In genomic region chr3:37546876-37547275, GRCh38 we compare ENCODE assay signal across 8 cellular contexts.
DNase-seq lines count a peak whose midpoint lies in the region; ATAC-seq, FAIRE-seq and TF ChIP-seq lines count a peak whose summit lies in the region.

No MANE protein-coding gene starts in this region.

- H3K27ac ChIP-seq in GM12878 (ENCODE audit: control insufficient read depth, insufficient read depth) = no peak overlapping the region
- H3K27ac ChIP-seq in liver (ENCODE audit: low read depth in 1 of 2, low read length in 2 of 2) = no peak overlapping the region

- TF ChIP-seq POLR2A in GM12878 (IDR thresholded peaks at IDR 0.05; ENCODE audit: low read depth, low read length) = no peak

- H3K4me2 ChIP-seq in GM12878 (ENCODE audit: control insufficient read depth, insufficient read depth) = no peak overlapping the region

- ATAC-seq in HG03469 (IDR thresholded peaks at IDR 0.05; ENCODE audit: unreplicated experiment) (peak; percentile 56), GM12878 (peak; percentile 72), HG02938 (IDR thresholded peaks at IDR 0.05; ENCODE audit: unreplicated experiment) (no peak), HG03159 (IDR thresholded peaks at IDR 0.05; ENCODE audit: unreplicated experiment) (no peak)

- RAD21 ChIA-PET in GM12878 (lab: Charles Lee; ENCODE audit: unreplicated experiment) = no interaction called here

- H3K4me1 ChIP-seq in GM12878 (ENCODE audit: control insufficient read depth, insufficient read depth, low read length) (no peaks in the 10 kb centered on the region), liver (ENCODE audit: control insufficient read depth in 4 of 4, insufficient read depth in 4 of 4, low read length in 3 of 4) (peaks cover 0 to 9% (median 1%) of the 10 kb centered on the region in 4 donors)

- CTCF ChIA-PET in GM12878 (lab: Yijun Ruan, JAX) = interaction anchor here (0.6 kb wide), 1 partner anchor 232 kb away, joined by 6 read pairs; no protein-coding TSS in a partner anchor

- H3K36me3 ChIP-seq in GM12878 (ENCODE audit: control insufficient read depth in 2 of 2, insufficient read depth in 2 of 2, low read length in 1 of 2) (no peaks in the 10 kb centered on the region), liver (ENCODE audit: control insufficient read depth in 4 of 4, insufficient read depth in 3 of 4, low read depth in 1 of 4, low read length in 3 of 4) (peaks cover 0 to 2% (median under 1%) of the 10 kb centered on the region in 4 donors)

- POLR2A ChIA-PET in GM12878 (lab: Charles Lee) = no interaction called here

- H3K9ac ChIP-seq in GM12878 (ENCODE audit: control insufficient read depth, insufficient read depth, low read length) = no peak overlapping the region
- no peak overlapping the region for H3K9ac ChIP-seq in liver (ENCODE audit: low read depth in 1 of 2, low read length in 2 of 2)

- 0 out of 2 replicates have a peak, but pooled peaks have one; percentile 13 for TF ChIP-seq RAD21 in GM12878 (IDR thresholded peaks at IDR 0.05; ENCODE audit: insufficient read depth, low read depth, low read length)
- TF ChIP-seq RAD21 in liver (IDR thresholded peaks at IDR 0.05) = peak; percentile 46 to 62

- WGBS in GM12878 (ENCODE audit: insufficient coverage, insufficient replicate concordance, low lambda C conversion rate, missing lambda C conversion rate) = 8% methylated on average over 3 of the region's 3 CpGs
- 42% methylated on average over 3 of the region's 3 CpGs for WGBS in liver

- no peak overlapping the region for H3K4me3 ChIP-seq in GM12878
- H3K4me3 ChIP-seq in liver (ENCODE audit: low read depth in 1 of 3, low read length in 3 of 3) = no peak overlapping the region

- H2AFZ ChIP-seq in GM12878 (ENCODE audit: control insufficient read depth, low read depth, low read length) = no peak overlapping the region

- in situ Hi-C loops in GM12878 (cut with MboI) = no loop called here

- intact Hi-C loops in GM12878 (cut with micrococcal nuclease; ENCODE audit: unreplicated experiment) = no loop called here

- DNase-seq in DMS53 treated with DMSO at 0.1 percent for 48 hours (lab: John Stamatoyannopoulos, UW; ENCODE audit: unreplicated experiment) (peak; percentile 1), GM12878 (ENCODE audit: low read depth, low spot score) (no peak), NCI-H1048 (lab: John Stamatoyannopoulos, UW) (no peak)
- DNase-seq in stimulated activated CD4-positive, alpha-beta T cell treated with anti-CD3 and anti-CD28 coated beads, Interleukin-2, amount 100 ng/mL, for 48 hours = no peak

- no peak for FAIRE-seq in GM12878 (lab: Jason Lieb, UNC)

- TF ChIP-seq CTCF in GM12878 (IDR thresholded peaks at IDR 0.05 in 2 of 3, conservative IDR thresholded peaks at IDR 0.05 in 1 of 3; ENCODE audit: control insufficient read depth in 2 of 3, extremely low read depth in 1 of 3, insufficient read depth in 1 of 3, low read depth in 3 of 3, low read length in 3 of 3) (peak in 2 of 3 experiments; percentile 10 to 27; a peak in 2 of 6 replicates), liver (IDR thresholded peaks at IDR 0.05; ENCODE audit: low read depth, low read length, missing input control) (no peak)

- H4K20me1 ChIP-seq in GM12878 (ENCODE audit: control insufficient read depth, insufficient read depth) = no peaks in the 10 kb centered on the region

- H3K79me2 ChIP-seq in GM12878 (ENCODE audit: control insufficient read depth, insufficient read depth, low read length) = no peaks in the 10 kb centered on the region

- no peak for TF ChIP-seq EP300 in GM12878 (IDR thresholded peaks at IDR 0.05; ENCODE audit: borderline replicate concordance in 1 of 2, control insufficient read depth in 1 of 2, low read depth in 2 of 2, low read length in 2 of 2)

- SMC1A ChIA-PET in GM12878 (lab: Charles Lee; ENCODE audit: uncharacterized antibody, unreplicated experiment) = interaction anchor here (1.1 to 1.4 kb wide), 3 partner anchors 9 to 421 kb away, joined by 3 to 4 read pairs (median 3); no protein-coding TSS in a partner anchor

- no peaks in the 10 kb centered on the region; a peak in 1 of 4 replicates for H3K27me3 ChIP-seq in GM12878 (replicated peaks in 1 of 2; ENCODE audit: control insufficient read depth in 2 of 2, insufficient read depth in 2 of 2, low read length in 1 of 2)
- no peaks in the 10 kb centered on the region for H3K27me3 ChIP-seq in liver (ENCODE audit: control insufficient read depth in 4 of 4, insufficient read depth in 4 of 4, low read length in 3 of 4)

- no TSS peak for BruUV-seq in GM12878 (replicated peaks; lab: Mats Ljungman, UMichigan)

- no peaks in the 10 kb centered on the region for H3K9me3 ChIP-seq in GM12878 (replicated peaks; ENCODE audit: control insufficient read depth, insufficient read depth, low read length)
- H3K9me3 ChIP-seq in liver (ENCODE audit: control insufficient read depth in 4 of 4, low read length in 3 of 4) = no peaks in the 10 kb centered on the region

TF ChIP-seq in GM12878, 131 proteins besides CTCF, POLR2A, EP300 and RAD21:
- TF ChIP-seq RUNX3 (IDR thresholded peaks at IDR 0.05; ENCODE audit: low read length) = no peak
- TF ChIP-seq ATF7 (IDR thresholded peaks at IDR 0.05; ENCODE audit: low read depth) = peak; percentile 71
TF ChIP-seq in GM12878: peak in this region for 1.

TF ChIP-seq in liver, 16 proteins besides CTCF, POLR2A, EP300 and RAD21:
- no peak for TF ChIP-seq FOXA1 (IDR thresholded peaks at IDR 0.05)
- no peak for TF ChIP-seq HNF4A (conservative IDR thresholded peaks at IDR 0.05)
- TF ChIP-seq EGR1 (IDR thresholded peaks at IDR 0.05; ENCODE audit: low read depth in 2 of 2) = no peak

Comparison
In these comparisons a context has a peak if more than half of its experiments do, and no peak if none do; other contexts are left out.
1. ATAC-seq: peak in HG03469 (single experiment) and GM12878 (single experiment); none in HG02938 (single experiment) and HG03159 (single experiment).